ENCODE assay signal across 24 cellular contexts in the genomic region with DNA sequence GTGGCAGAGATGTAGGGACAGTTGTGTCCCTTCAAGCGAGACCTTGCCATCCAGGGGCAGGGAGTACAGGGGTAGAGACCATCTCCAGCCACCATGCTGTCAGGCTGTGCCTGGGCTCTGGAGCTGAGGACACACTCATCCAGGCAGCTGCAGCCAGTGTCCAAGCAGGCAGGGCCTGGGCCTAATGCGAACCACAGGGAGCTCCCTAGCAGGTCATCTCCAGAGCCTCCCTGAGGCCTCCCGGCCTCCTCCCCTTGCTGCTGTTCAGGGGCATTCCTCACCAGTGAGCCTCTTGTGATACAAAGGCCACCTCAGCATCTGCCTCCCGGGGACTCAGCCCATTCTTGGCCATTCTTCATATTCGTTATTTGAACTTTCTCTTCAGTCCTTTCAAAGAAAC. TPM values are rescaled to one million over a fixed set of nuclear protein-coding genes. Genes with fewer than 3 reads are reported as not detected.
DNase-seq lines count a peak whose midpoint lies in the region; ATAC-seq and TF ChIP-seq lines count a peak whose summit lies in the region.
"Had no signal": no experiment of that assay in that cellular context is flagged by ENCODE, and none has a peak within 500 bp of the region (broad histone marks: within the 10 kb centered on the region; RNA-seq: fewer than 3 reads in every experiment).

No MANE protein-coding gene starts in this region.

- H3K4me1 ChIP-seq in SJSA1 (replicated peaks) (peaks cover 6% of the 10 kb centered on the region), smooth muscle cell (ENCODE audit: low read depth) (no peaks in the 10 kb centered on the region)
- H3K4me1 ChIP-seq in CD8-positive, alpha-beta T cell (ENCODE audit: insufficient read depth, low read length) = no peaks in the 10 kb centered on the region

- no peaks in the 10 kb centered on the region for H3K27me3 ChIP-seq in SJSA1 (replicated peaks)
- H3K27me3 ChIP-seq in smooth muscle cell (ENCODE audit: low read depth) = no peaks in the 10 kb centered on the region
- no peaks in the 10 kb centered on the region for H3K27me3 ChIP-seq in CD8-positive, alpha-beta T cell (ENCODE audit: insufficient read depth, low read length)

- no peak overlapping the region for H2AFZ ChIP-seq in smooth muscle cell (ENCODE audit: low read depth)

- no peaks in the 10 kb centered on the region for H3F3A ChIP-seq in smooth muscle cell (ENCODE audit: low read depth)

- no peaks in the 10 kb centered on the region for H4K20me1 ChIP-seq in smooth muscle cell (ENCODE audit: low read depth)

- intact Hi-C loops in left ventricle myocardium superior (cut with micrococcal nuclease) = no loop called here
- intact Hi-C loops in CD8-positive, alpha-beta T cell (cut with DNase I, micrococcal nuclease) = no loop called here

- DNase-seq in ELR (ENCODE audit: low read depth) = peak; percentile 66
- no peak for DNase-seq in SJSA1 (ENCODE audit: low read depth in 1 of 2, low spot score in 2 of 2)
- peak; percentile 7 for DNase-seq in left ventricle myocardium superior
- no peak for DNase-seq in smooth muscle cell (lab: John Stamatoyannopoulos, UW; ENCODE audit: unreplicated experiment)
- no peak for DNase-seq in CD8-positive, alpha-beta T cell
- DNase-seq in NCI-H1092 treated with DMSO at 0.1 percent for 48 hours (lab: John Stamatoyannopoulos, UW) = no peak
- DNase-seq in midbrain (lab: John Stamatoyannopoulos, UW) = no peak
- DNase-seq: activated CD4-positive, alpha-beta T cell treated with anti-CD3 and anti-CD28 coated beads for 4 hours; activated CD8-positive, alpha-beta memory T cell treated with anti-CD3 and anti-CD28 coated beads, Interleukin-2, amount 10 ng/mL, durations not matched to agents 7 days and 5 days; DMS79; effector CD4-positive, alpha-beta T cell; H9; Karpas-422; natural killer cell; NCI-H1092; NCI-H2029 treated with DMSO at 0.1 percent for 48 hours; NCI-H446; OCI-M1; SIG-M5; stimulated activated CD4-positive, alpha-beta T cell treated with anti-CD3 and anti-CD28 coated beads, Interleukin-1b, Interleukin-23, amount 100 ng/mL, for 48 hours had no signal

- no peak for ATAC-seq in left ventricle myocardium superior
- ATAC-seq in CD8-positive, alpha-beta T cell = no peak
- ATAC-seq: activated CD8-positive, alpha-beta memory T cell treated with anti-CD3 and anti-CD28 coated beads, Interleukin-2, amount 10 ng/mL, durations not matched to agents 7 days and 5 days; natural killer cell had no signal

- POLR2A ChIA-PET in CD8-positive, alpha-beta T cell (lab: Charles Lee) = interaction anchor here (1.1 kb wide), 1 partner anchor 61 kb away, joined by 3 read pairs; no protein-coding TSS in a partner anchor

- no peaks in the 10 kb centered on the region for H3K27me3 Mint-ChIP-seq in CD8-positive, alpha-beta T cell (ENCODE audit: low read depth)
- H3K27me3 Mint-ChIP-seq: activated CD8-positive, alpha-beta memory T cell treated with anti-CD3 and anti-CD28 coated beads, Interleukin-2, amount 10 ng/mL, durations not matched to agents 7 days and 5 days; memory B cell had no signal

- H3K9me3 ChIP-seq in SJSA1 (replicated peaks) (no peaks in the 10 kb centered on the region), smooth muscle cell (replicated peaks; ENCODE audit: low read depth) (no peaks in the 10 kb centered on the region)
- H3K9me3 ChIP-seq in CD8-positive, alpha-beta T cell (ENCODE audit: low read length) = no peaks in the 10 kb centered on the region
- H3K9me3 ChIP-seq: thoracic aorta had no signal

- H3K4me1 Mint-ChIP-seq in CD8-positive, alpha-beta T cell (ENCODE audit: low read depth) = no peaks in the 10 kb centered on the region
- H3K4me1 Mint-ChIP-seq: activated CD8-positive, alpha-beta memory T cell treated with anti-CD3 and anti-CD28 coated beads, Interleukin-2, amount 10 ng/mL, durations not matched to agents 7 days and 5 days; H9; memory B cell; natural killer cell; stimulated activated effector memory CD8-positive, alpha-beta T cell treated with anti-CD3 and anti-CD28 coated beads, Interleukin-12 subunit alpha, Interleukin-12 subunit beta, amount 100 ng/mL, for 72 hours had no signal

- no peak for TF ChIP-seq CTCF in smooth muscle cell (IDR thresholded peaks at IDR 0.05; ENCODE audit: borderline replicate concordance, insufficient read depth, poor library complexity, severe bottlenecking)
- TF ChIP-seq CTCF in CD8-positive, alpha-beta T cell (IDR thresholded peaks at IDR 0.05) = no peak

- CTCF ChIA-PET in CD8-positive, alpha-beta T cell (lab: Charles Lee) = interaction anchor here (1.0 to 1.2 kb wide), 2 partner anchors 13 to 15 kb away, joined by 3 to 5 read pairs; no protein-coding TSS in a partner anchor

- H3K27ac Mint-ChIP-seq in CD8-positive, alpha-beta T cell = no peak overlapping the region
- H3K27ac Mint-ChIP-seq: activated CD8-positive, alpha-beta memory T cell treated with anti-CD3 and anti-CD28 coated beads, Interleukin-2, amount 10 ng/mL, durations not matched to agents 7 days and 5 days; activated naive CD4-positive, alpha-beta T cell treated with anti-CD3 and anti-CD28 coated beads, Interleukin-2, amount 50 U/mL, for 72 hours; H9; memory B cell; natural killer cell had no signal

- 96% methylated on average over 5 of the region's 5 CpGs for WGBS in smooth muscle cell (ENCODE audit: low lambda C conversion rate)

- H3K27ac ChIP-seq in SJSA1 (peak overlapping the region; percentile 57), smooth muscle cell (ENCODE audit: low read depth) (peak overlapping the region; percentile 81)
- H3K27ac ChIP-seq in CD8-positive, alpha-beta T cell (ENCODE audit: low read depth, low read length) = no peak overlapping the region
- H3K27ac ChIP-seq: thoracic aorta had no signal

- H3K4me2 ChIP-seq in smooth muscle cell = no peak overlapping the region

- H3K4me3 ChIP-seq in SJSA1 = no peak overlapping the region
- H3K4me3 ChIP-seq in smooth muscle cell = no peak overlapping the region
- no peak overlapping the region for H3K4me3 ChIP-seq in CD8-positive, alpha-beta T cell (ENCODE audit: low read depth, low read length)
- H3K4me3 ChIP-seq: thoracic aorta had no signal

- peaks cover 14% of the 10 kb centered on the region for H3K36me3 ChIP-seq in SJSA1
- no peaks in the 10 kb centered on the region for H3K36me3 ChIP-seq in smooth muscle cell (ENCODE audit: low read depth)
- H3K36me3 ChIP-seq in CD8-positive, alpha-beta T cell (ENCODE audit: insufficient read depth, low read length) = peaks cover 4% of the 10 kb centered on the region

- no peaks in the 10 kb centered on the region for H3K9me3 Mint-ChIP-seq in CD8-positive, alpha-beta T cell
- H3K9me3 Mint-ChIP-seq: activated naive CD4-positive, alpha-beta T cell treated with anti-CD3 and anti-CD28 coated beads, Interleukin-2, amount 50 U/mL, for 72 hours; natural killer cell; stimulated activated effector memory CD8-positive, alpha-beta T cell treated with anti-CD3 and anti-CD28 coated beads, Interleukin-12 subunit alpha, Interleukin-12 subunit beta, amount 100 ng/mL, for 72 hours had no signal

- no peak overlapping the region for H3K4me3 Mint-ChIP-seq in CD8-positive, alpha-beta T cell
- H3K4me3 Mint-ChIP-seq: activated CD8-positive, alpha-beta memory T cell treated with anti-CD3 and anti-CD28 coated beads, Interleukin-2, amount 10 ng/mL, durations not matched to agents 7 days and 5 days; H9; memory B cell; natural killer cell; stimulated activated effector memory CD8-positive, alpha-beta T cell treated with anti-CD3 and anti-CD28 coated beads, Interleukin-12 subunit alpha, Interleukin-12 subunit beta, amount 100 ng/mL, for 72 hours had no signal

- H3K9ac ChIP-seq in smooth muscle cell (ENCODE audit: low read depth) = peak overlapping the region; percentile 63

- H3K79me2 ChIP-seq in smooth muscle cell (ENCODE audit: low read depth) = no peaks in the 10 kb centered on the region

- peaks cover 62% of the 10 kb centered on the region for H3K36me3 Mint-ChIP-seq in CD8-positive, alpha-beta T cell

RNA-seq across cellular contexts. Expression of gene TPPP, which starts 35.0 kb away (rescaled TPM):
- total RNA-seq in SJSA1 (2014; rRNA removed; shearing (Covaris generic)) = not detected in 2 replicates
- total RNA-seq in left ventricle myocardium superior (34.8 TPM), smooth muscle cell (under 0.01 TPM in 1 of 2 replicates, not detected in the other)
- not detected in 2 replicates for polyA plus RNA-seq in smooth muscle cell
- total RNA-seq in CD8-positive, alpha-beta T cell = 1 to 10 TPM; 5.1 to 5.4 TPM

RNA-seq across cellular contexts. Expression of gene CEP72, which starts 46.0 kb away (rescaled TPM):
- 5.7 and 8.2 TPM in 2 replicates for total RNA-seq in SJSA1 (2014; rRNA removed; shearing (Covaris generic))
- total RNA-seq in left ventricle myocardium superior = 1.6 TPM
- total RNA-seq in smooth muscle cell = 3.5 and 4.0 TPM in 2 replicates
- 0.77 and 2.7 TPM in 2 replicates for polyA plus RNA-seq in smooth muscle cell
- total RNA-seq in CD8-positive, alpha-beta T cell = 1 to 10 TPM; 7.4 to 8.9 TPM

Comparison
In these comparisons a context has a peak if more than half of its experiments do, and no peak if none do; other contexts are left out.
1. DNase-seq: peak in ELR (single experiment) and left ventricle myocardium superior (single experiment); none in SJSA1 (0 of 2), smooth muscle cell (single experiment), CD8-positive, alpha-beta T cell (0 of 7), NCI-H1092 treated with DMSO at 0.1 percent for 48 hours (single experiment) and midbrain (single experiment).